In genomic region chrX:23816179-23816578, GRCh38 we compare ENCODE assay signal across 24 cellular contexts.
"Had no signal": no experiment of that assay in that cellular context is flagged by ENCODE, and none has a peak within 500 bp of the region (broad histone marks: within the 10 kb centered on the region; RNA-seq: fewer than 3 reads in every experiment).

No MANE protein-coding gene starts in this region.

- H3K27me3 Mint-ChIP-seq: type B pancreatic cell had no signal

- ATAC-seq: esophagus mucosa; gastrocnemius medialis; left lobe of liver; natural killer cell; pancreas; stimulated activated naive CD8-positive, alpha-beta T cell treated with anti-CD3 and anti-CD28 coated beads, Interleukin-15, Interleukin-2, amounts not matched to agents 100 U/mL and 50 U/mL, for 24 hours had no signal

- DNase-seq: cortex of kidney; foreskin fibroblast; gastrocnemius medialis; head of caudate nucleus; mesendoderm; natural killer cell; pancreas; retina; right lobe of liver; small intestine; stimulated activated CD4-positive, alpha-beta T cell treated with anti-CD3 and anti-CD28 coated beads, Interleukin-12 subunit alpha, Interleukin-12 subunit beta, amount 100 ng/mL, for 4 hours; stimulated activated CD4-positive, alpha-beta T cell treated with anti-CD3 and anti-CD28 coated beads, Interleukin-1b, Interleukin-23, amount 100 ng/mL, for 48 hours; stimulated activated CD4-positive, alpha-beta T cell treated with anti-CD3 and anti-CD28 coated beads, Interleukin-4, amount 100 ng/mL, for 1 hour; stimulated activated CD8-positive, alpha-beta memory T cell treated with anti-CD3 and anti-CD28 coated beads, Interleukin-4, amount 100 ng/mL, for 48 hours; stimulated activated naive CD8-positive, alpha-beta T cell treated with anti-CD3 and anti-CD28 coated beads, Interleukin-15, Interleukin-2, amounts not matched to agents 100 U/mL and 50 U/mL, for 24 hours; substantia nigra; testis; tibial artery had no signal

- H3K36me3 ChIP-seq: gastrocnemius medialis, neutrophil, pancreas, right lobe of liver, tibial artery had no signal

- FAIRE-seq: keratinocyte, pancreas, small intestine had no signal

- H3K27ac ChIP-seq: epithelial cell of prostate, gastrocnemius medialis, neutrophil, pancreas, right lobe of liver, testis, tibial artery had no signal

- H3K4me3 Mint-ChIP-seq: natural killer cell, type B pancreatic cell had no signal

- H3K9me3 Mint-ChIP-seq: natural killer cell, type B pancreatic cell had no signal

- H3K36me3 Mint-ChIP-seq: natural killer cell, type B pancreatic cell had no signal

- H3K27ac Mint-ChIP-seq: natural killer cell, type B pancreatic cell had no signal

- H3K4me1 Mint-ChIP-seq: natural killer cell had no signal

- H3K9me3 ChIP-seq: gastrocnemius medialis, neutrophil, pancreas, right lobe of liver, testis, tibial artery had no signal

- H3K4me1 ChIP-seq: gastrocnemius medialis, pancreas, right lobe of liver, testis, tibial artery had no signal

- H3K27me3 ChIP-seq: gastrocnemius medialis, neutrophil, right lobe of liver, testis, tibial artery had no signal

- H3K4me3 ChIP-seq: gastrocnemius medialis, pancreas, right lobe of liver, testis, tibial artery had no signal
